In genomic region chr19:48768989-48769713, GRCh38 we compare ENCODE assay signal across 1 cellular context.
TF ChIP-seq lines count a peak whose summit lies in the region.

No MANE protein-coding gene starts in this region.

TF ChIP-seq in HCT116, 20 proteins besides CTCF, POLR2A, EP300 and RAD21 (continued from another document):
- TF ChIP-seq ZBTB33 (IDR thresholded peaks at IDR 0.05; ENCODE audit: extremely low read depth, insufficient replicate concordance, low read length): no peak
- no peak for TF ChIP-seq ZFX (IDR thresholded peaks at IDR 0.05)
- no peak for TF ChIP-seq ELF1 (IDR thresholded peaks at IDR 0.05; ENCODE audit: borderline replicate concordance, low read depth)
- no peak for TF ChIP-seq SRF (IDR thresholded peaks at IDR 0.05; ENCODE audit: low read depth)
